In genomic region chr20:33042430-33042829, GRCh38 we compare ENCODE assay signal across 10 cellular contexts. TPM values are rescaled to one million over a fixed set of nuclear protein-coding genes. Genes with fewer than 3 reads are reported as not detected.
"Had no signal": no experiment of that assay in that cellular context is flagged by ENCODE, and none has a peak within 500 bp of the region (broad histone marks: within the 10 kb centered on the region; RNA-seq: fewer than 3 reads in every experiment).

No MANE protein-coding gene starts in this region.

- H3K4me3 ChIP-seq: K562 had no signal

- H3K27ac ChIP-seq: HL-60, KMS-11 had no signal

- H3K9ac ChIP-seq: KMS-11 had no signal

- ATAC-seq: K562 had no signal

- FAIRE-seq: HTR-8/SVneo, K562 had no signal

- DNase-seq: IMR-90, KBM-7, KG1 had no signal

- H3K4me2 ChIP-seq: KMS-11 had no signal

RNA-seq across cellular contexts. Expression of gene BPIFB6, which starts 11.0 kb away (rescaled TPM):
- total RNA-seq: HT-29, HT1080, IMR-90, K562 had no signal
- polyA plus RNA-seq: IgD-negative memory B cell, IMR-90, K562 had no signal

RNA-seq across cellular contexts. Expression of gene BPIFB3, which starts 11.3 kb away (rescaled TPM):
- total RNA-seq: HT-29, HT1080, IMR-90, K562 had no signal
- polyA plus RNA-seq: IgD-negative memory B cell, IMR-90, K562 had no signal

RNA-seq across cellular contexts. Expression of gene BPIFB2, which starts 34.9 kb away (rescaled TPM):
- total RNA-seq: HT-29, HT1080, IMR-90, K562 had no signal
- polyA plus RNA-seq: IgD-negative memory B cell, IMR-90, K562 had no signal

RNA-seq across cellular contexts. Expression of gene BPIFB4, which starts 37.0 kb away (rescaled TPM):
- total RNA-seq: HT-29, HT1080, IMR-90, K562 had no signal
- polyA plus RNA-seq: IgD-negative memory B cell, IMR-90, K562 had no signal

RNA-seq across cellular contexts. Expression of gene SUN5, which starts 38.2 kb away (rescaled TPM):
- total RNA-seq: HT-29, HT1080, IMR-90, K562 had no signal
- polyA plus RNA-seq: IgD-negative memory B cell, IMR-90, K562 had no signal
